9 cellular contexts compared by ENCODE assay signal in the genomic region with DNA sequence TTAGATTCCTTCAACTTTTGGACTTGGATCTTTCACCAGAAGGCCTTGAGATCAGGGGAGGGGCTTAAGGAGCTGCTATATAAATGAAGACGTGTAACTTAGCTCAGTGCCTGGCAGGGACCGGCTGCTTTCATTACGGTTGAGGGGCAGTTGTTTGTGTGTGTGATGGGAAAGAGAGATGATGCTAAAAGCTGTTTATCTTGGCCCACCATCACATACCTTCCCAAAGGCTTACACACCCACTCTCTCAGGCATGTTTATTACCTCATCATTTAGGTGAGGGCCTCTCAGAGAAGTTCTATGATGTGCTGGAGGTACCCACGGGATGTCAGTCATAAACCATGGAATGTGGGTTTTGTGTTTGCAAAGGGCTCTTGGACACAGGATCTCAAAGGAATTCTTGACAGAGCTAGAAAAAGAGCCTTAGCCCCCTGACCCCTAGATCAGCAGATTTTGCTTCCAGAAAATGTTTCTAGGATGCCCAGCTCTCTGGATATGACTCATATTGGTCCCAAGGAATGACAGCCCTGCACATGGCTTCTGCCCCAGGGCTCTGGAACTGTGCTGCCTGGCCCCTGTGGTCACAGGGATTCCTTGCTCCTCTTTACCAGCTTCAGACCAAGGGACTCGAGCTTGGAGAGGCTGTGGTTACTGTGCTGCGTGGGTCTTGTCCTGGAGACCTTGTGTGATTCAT. TPM values are rescaled to one million over a fixed set of nuclear protein-coding genes. Genes with fewer than 3 reads are reported as not detected.
DNase-seq lines count a peak whose midpoint lies in the region; ATAC-seq, FAIRE-seq and TF ChIP-seq lines count a peak whose summit lies in the region.
"Had no signal": no experiment of that assay in that cellular context is flagged by ENCODE, and none has a peak within 500 bp of the region (broad histone marks: within the 10 kb centered on the region; RNA-seq: fewer than 3 reads in every experiment).

No MANE protein-coding gene starts in this region.

- H4K20me1 ChIP-seq in SK-N-SH (ENCODE audit: insufficient read depth), result no peaks in the 10 kb centered on the region

- H3K9me2 ChIP-seq in SK-N-SH, result no peaks in the 10 kb centered on the region

- H3K4me1 Mint-ChIP-seq in Caco-2 (ENCODE audit: low read depth, unreplicated experiment), result peaks cover 49% of the 10 kb centered on the region

- DNase-seq in Caco-2 (peak; percentile 84 to 92), SK-N-SH (no peak), fibroblast of the aortic adventitia (ENCODE audit: low read depth) (peak; percentile 80), sigmoid colon (peak; percentile 46), NCI-H510A treated with DMSO at 0.1 percent for 48 hours (lab: John Stamatoyannopoulos, UW) (no peak), GM12891 (ENCODE audit: insufficient read length, low spot score) (no peak)
- no peak for DNase-seq in effector CD4-positive, alpha-beta T cell
- DNase-seq: NCI-H748 treated with DMSO at 0.1 percent for 48 hours had no signal

- peak overlapping the region; percentile 92 for H3K27ac Mint-ChIP-seq in Caco-2 (ENCODE audit: unreplicated experiment)

- peak overlapping the region in 1 of 2 experiments; percentile 66; a peak in 2 of 4 replicates for H3K27ac ChIP-seq in SK-N-SH (ENCODE audit: low read depth in 2 of 2, low read length in 1 of 2)
- H3K27ac ChIP-seq in sigmoid colon, result peak overlapping the region; percentile 26 to 67 (median 54)

- H3K9me3 ChIP-seq in Caco-2 (no peaks in the 10 kb centered on the region), SK-N-SH (no peaks in the 10 kb centered on the region), sigmoid colon (no peaks in the 10 kb centered on the region)

- peak in 1 of 2 donors; percentile 25 for TF ChIP-seq POLR2A in sigmoid colon (IDR thresholded peaks at IDR 0.05)
- TF ChIP-seq POLR2A in GM12891 (IDR thresholded peaks at IDR 0.05; ENCODE audit: low read depth, low read length), result no peak

- H3K9ac ChIP-seq in SK-N-SH, result peak overlapping the region; percentile 46; the same call in 1 of the 2 replicates

- peak overlapping the region; percentile 44 for H3K4me3 Mint-ChIP-seq in Caco-2 (ENCODE audit: unreplicated experiment)

- BruUV-seq in Caco-2 (replicated peaks; lab: Mats Ljungman, UMichigan), result TSS peak; percentile 49

- no peaks in the 10 kb centered on the region for H3K27me3 ChIP-seq in Caco-2 (replicated peaks; ENCODE audit: control insufficient read depth, insufficient read depth, low read length)
- H3K27me3 ChIP-seq in SK-N-SH (ENCODE audit: insufficient read depth), result no peaks in the 10 kb centered on the region
- H3K27me3 ChIP-seq in sigmoid colon, result no peaks in the 10 kb centered on the region

- 43% methylated on average over 6 of the region's 6 CpGs for WGBS in SK-N-SH (ENCODE audit: low lambda C conversion rate)
- 34 to 68% methylated on average over 6 of the region's 6 CpGs for WGBS in sigmoid colon, 2 donors

- H3K79me2 ChIP-seq in SK-N-SH (ENCODE audit: insufficient read depth), result no peaks in the 10 kb centered on the region

- peaks cover 19% of the 10 kb centered on the region for H3F3A ChIP-seq in SK-N-SH (replicated peaks; ENCODE audit: insufficient read depth)

- no peak for TF ChIP-seq RAD21 in SK-N-SH (IDR thresholded peaks at IDR 0.05; ENCODE audit: low read length)

- FAIRE-seq in GM12891 (lab: Jason Lieb, UNC), result no peak

- intact Hi-C loops in Caco-2 (cut with micrococcal nuclease; ENCODE audit: unreplicated experiment) (loop anchor here (1.0 to 10.0 kb wide), 5 partner anchors 13 to 795 kb away; partner anchors contain the start of gene RNU6-1), sigmoid colon (cut with DNase I) (no loop called here)

- TF ChIP-seq EP300 in SK-N-SH (IDR thresholded peaks at IDR 0.05; ENCODE audit: borderline replicate concordance in 1 of 2, low read depth in 1 of 2, low read length in 1 of 2), result no peak
- TF ChIP-seq EP300 in sigmoid colon (IDR thresholded peaks at IDR 0.05), result no peak

- H3K4me1 ChIP-seq in Caco-2 (peaks cover 52% of the 10 kb centered on the region), SK-N-SH (ENCODE audit: control insufficient read depth in 1 of 2, insufficient read depth in 2 of 2, low read depth in 1 of 2, low read length in 1 of 2) (peaks cover 3 to 19% of the 10 kb centered on the region in 2 experiments; a peak in 3 of 4 replicates), sigmoid colon (peaks cover 0 to 22% (median 18%) of the 10 kb centered on the region in 4 donors)

- peak overlapping the region; percentile 29 for H3K4me2 ChIP-seq in SK-N-SH

- no peaks in the 10 kb centered on the region for H3K9me3 Mint-ChIP-seq in Caco-2 (ENCODE audit: unreplicated experiment)

- CTCF ChIA-PET in Caco-2 (lab: Charles Lee) (interaction anchor here (0.9 to 1.3 kb wide), 6 partner anchors 13 to 191 kb away, joined by 3 to 7 read pairs (median 3); partner anchors contain the start of gene SMAD3), SK-N-SH (lab: Yijun Ruan, JAX) (interaction anchor here (0.6 to 1.3 kb wide), 2 partner anchors 11 to 41 kb away, joined by 3 read pairs; no protein-coding TSS in a partner anchor)

- 0 out of 2 replicates have a peak overlapping the region, but pooled peaks have one; percentile 30 for H2AFZ ChIP-seq in SK-N-SH (ENCODE audit: low read depth)

- peaks cover 4% of the 10 kb centered on the region for H3K36me3 Mint-ChIP-seq in Caco-2 (ENCODE audit: insufficient read depth, unreplicated experiment)

- H3K4me3 ChIP-seq in Caco-2 (ENCODE audit: low read depth, low read length), result no peak overlapping the region
- H3K4me3 ChIP-seq in SK-N-SH (ENCODE audit: low read depth in 2 of 2, low read length in 1 of 2), result no peak overlapping the region
- H3K4me3 ChIP-seq in fibroblast of the aortic adventitia (ENCODE audit: low read depth, low read length), result no peak overlapping the region
- H3K4me3 ChIP-seq in sigmoid colon, result no peak overlapping the region

- no peaks in the 10 kb centered on the region for H3K27me3 Mint-ChIP-seq in Caco-2 (ENCODE audit: insufficient read depth, unreplicated experiment)

- no peak for ATAC-seq in HG03565 (IDR thresholded peaks at IDR 0.05; ENCODE audit: unreplicated experiment)

- no peaks in the 10 kb centered on the region for H3K36me3 ChIP-seq in Caco-2 (ENCODE audit: control insufficient read depth, insufficient read depth, low read length)
- H3K36me3 ChIP-seq in SK-N-SH (replicated peaks in 1 of 2; ENCODE audit: control insufficient read depth in 1 of 2, insufficient read depth in 2 of 2, low read length in 1 of 2), result no peaks in the 10 kb centered on the region
- no peaks in the 10 kb centered on the region for H3K36me3 ChIP-seq in sigmoid colon

- POLR2A ChIA-PET in Caco-2 (lab: Charles Lee), result interaction anchor here (0.6 to 1.7 kb wide), 5 partner anchors 13 to 96 kb away, joined by 3 to 13 read pairs (median 5); partner anchors contain the start of gene SMAD3
- POLR2A ChIA-PET in SK-N-SH (lab: Yijun Ruan, JAX), result no interaction called here

- no peak for TF ChIP-seq CTCF in Caco-2 (IDR thresholded peaks at IDR 0.05; ENCODE audit: insufficient read depth in 1 of 2, low read depth in 1 of 2, low read length in 1 of 2, severe bottlenecking in 1 of 2, unreplicated experiment in 1 of 2)
- no peak for TF ChIP-seq CTCF in SK-N-SH (IDR thresholded peaks at IDR 0.05)
- TF ChIP-seq CTCF in fibroblast of the aortic adventitia (IDR thresholded peaks at IDR 0.05; ENCODE audit: insufficient read depth, low read length), result no peak
- TF ChIP-seq CTCF in sigmoid colon (IDR thresholded peaks at IDR 0.05), result no peak

TF ChIP-seq in SK-N-SH, 30 proteins besides CTCF, POLR2A, EP300 and RAD21 (continues in another document):
- TF ChIP-seq FOSL2 (IDR thresholded peaks at IDR 0.05; ENCODE audit: borderline replicate concordance, low read depth) (peak; percentile 50; the same call in 1 of the 2 replicates), JUND (IDR thresholded peaks at IDR 0.05) (0 out of 2 replicates have a peak, but pooled peaks have one; percentile 34), PBX3 (IDR thresholded peaks at IDR 0.05) (no peak; the same call in 1 of the 2 replicates)
- TF ChIP-seq, protein P1, sequence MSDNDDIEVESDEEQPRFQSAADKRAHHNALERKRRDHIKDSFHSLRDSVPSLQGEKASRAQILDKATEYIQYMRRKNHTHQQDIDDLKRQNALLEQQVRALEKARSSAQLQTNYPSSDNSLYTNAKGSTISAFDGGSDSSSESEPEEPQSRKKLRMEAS (IDR thresholded peaks at IDR 0.05; ENCODE audit: low read depth), result peak; percentile 82

TF ChIP-seq in GM12891, 5 proteins besides CTCF, POLR2A, EP300 and RAD21:
- no peak for TF ChIP-seq PAX5 (IDR thresholded peaks at IDR 0.05; ENCODE audit: insufficient read depth, low read length, severe bottlenecking)
- no peak for TF ChIP-seq POU2F2 (IDR thresholded peaks at IDR 0.05; ENCODE audit: low read depth, low read length)
- TF ChIP-seq POLR2AphosphoS5 (IDR thresholded peaks at IDR 0.05; ENCODE audit: low read depth, low read length), result no peak
- TF ChIP-seq SPI1 (IDR thresholded peaks at IDR 0.05; ENCODE audit: low read depth, low read length), result no peak
- TF ChIP-seq TAF1 (IDR thresholded peaks at IDR 0.05; ENCODE audit: low read depth, low read length), result no peak
TF ChIP-seq in GM12891: peak in this region for 0.

RNA-seq across cellular contexts. Expression of gene SMAD3, which starts 15.9 kb away (rescaled TPM):
- total RNA-seq in Caco-2 (2022) (51.5 and 54.8 TPM in 2 replicates), fibroblast of the aortic adventitia (ENCODE audit: low replicate concordance) (53.6 and 96.3 TPM in 2 replicates), sigmoid colon (10 to 100 TPM; 17.8 to 28.2 (median 18.4) TPM)
- polyA plus RNA-seq in SK-N-SH (2012; rRNA removed) (18.0 and 19.5 TPM in 2 replicates), sigmoid colon (10 to 100 TPM; 12.5 to 23.2 (median 13.8) TPM)
- polyA plus RNA-seq in SK-N-SH (2012; cell fraction: cytosol; rRNA removed), result 12.0 and 14.6 TPM in 2 replicates
- 47.4 and 59.5 TPM in 2 replicates for polyA plus RNA-seq in SK-N-SH (2012; cell fraction: nucleus; rRNA removed)
- polyA plus RNA-seq in GM12891 (2012; ENCODE audit: low read depth, missing spikeins), result 36.4 TPM

Comparison
In these comparisons a context has a peak if more than half of its experiments do, and no peak if none do; other contexts are left out.
1. DNase-seq: peak in Caco-2 (2 of 2), fibroblast of the aortic adventitia (single experiment) and sigmoid colon (single experiment); none in SK-N-SH (single experiment), NCI-H510A treated with DMSO at 0.1 percent for 48 hours (single experiment), GM12891 (single experiment) and effector CD4-positive, alpha-beta T cell (single experiment).